Comparison of ENCODE assay signal across 28 cellular contexts in the genomic region with DNA sequence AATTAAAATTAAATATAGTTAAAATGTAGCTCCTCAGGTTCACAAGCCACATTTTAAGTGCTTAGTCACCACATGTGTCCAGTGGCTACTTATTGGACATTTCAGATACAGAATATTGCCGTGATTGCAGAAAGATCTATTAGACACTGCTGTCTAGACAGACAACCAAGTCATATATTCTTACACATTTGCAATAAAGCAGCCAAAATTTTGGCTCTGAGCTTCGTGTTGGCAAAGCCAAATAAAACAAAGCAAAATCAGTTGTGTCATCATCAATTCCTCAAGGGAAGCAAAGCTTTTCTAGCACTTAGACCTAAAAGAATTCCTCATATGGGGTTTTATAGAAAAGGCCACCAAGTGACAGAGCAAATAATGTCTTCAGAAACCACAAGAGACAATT.
DNase-seq lines count a peak whose midpoint lies in the region; ATAC-seq, FAIRE-seq and TF ChIP-seq lines count a peak whose summit lies in the region.
"Had no signal": no experiment of that assay in that cellular context is flagged by ENCODE, and none has a peak within 500 bp of the region (broad histone marks: within the 10 kb centered on the region; RNA-seq: fewer than 3 reads in every experiment).

No MANE protein-coding gene starts in this region.

- H3K27ac ChIP-seq in GM23248 (no peak overlapping the region), astrocyte (ENCODE audit: low read depth, low read length) (no peak overlapping the region), heart right ventricle (no peak overlapping the region), heart left ventricle (no peak overlapping the region)
- H3K27ac ChIP-seq: skin epidermis had no signal

- DNase-seq in GM23248, result peak; percentile 70
- peak; percentile 74 for DNase-seq in astrocyte (ENCODE audit: low read depth)
- peak; percentile 48 for DNase-seq in fibroblast of pulmonary artery (ENCODE audit: low read depth)
- DNase-seq in stromal cell of bone marrow (ENCODE audit: low read depth), result peak; percentile 77
- no peak for DNase-seq in heart right ventricle
- no peak for DNase-seq in heart left ventricle
- DNase-seq: activated CD4-positive, alpha-beta T cell treated with anti-CD3 and anti-CD28 coated beads, Interleukin-2, amount 50 U/mL, for 48 hours; activated CD4-positive, CD25-positive, alpha-beta regulatory T cell treated with anti-CD3 and anti-CD28 coated beads, Interleukin-2, amount 50 U/mL, for 72 hours; activated T-cell treated with anti-CD3 and anti-CD28 coated beads, Interleukin-2, amount 50 U/mL, for 72 hours; DMS79 treated with DMSO at 0.1 percent for 48 hours; hippocampal formation; mucosa of descending colon; natural killer cell; NCI-H1417 treated with DMSO at 0.1 percent for 48 hours; NCI-H2029 treated with DMSO at 0.1 percent for 48 hours; NCI-H526; occipital lobe; SK-N-SH; substantia nigra; trophoblast cell had no signal

- peaks cover 5% of the 10 kb centered on the region for H3K4me1 Mint-ChIP-seq in astrocyte (ENCODE audit: low read depth, unreplicated experiment)
- H3K4me1 Mint-ChIP-seq: brain had no signal

- peaks cover 16% of the 10 kb centered on the region for H3F3A ChIP-seq in GM23248 (ENCODE audit: insufficient read depth)

- intact Hi-C loops in heart right ventricle (cut with DNase I) (loop anchor here in 2 of 10 donors (5.0 to 10.0 kb wide), 2 partner anchors 214 to 304 kb away; partner anchors contain the start of gene BCL6 (in 2 of the 2)), heart left ventricle (cut with DNase I) (no loop called here)

- H4K20me1 ChIP-seq in GM23248 (ENCODE audit: insufficient read depth) (no peaks in the 10 kb centered on the region), astrocyte (ENCODE audit: insufficient read depth, low read length) (no peaks in the 10 kb centered on the region)

- no peaks in the 10 kb centered on the region for H3K27me3 ChIP-seq in GM23248 (replicated peaks; ENCODE audit: insufficient read depth)
- no peaks in the 10 kb centered on the region for H3K27me3 ChIP-seq in astrocyte (ENCODE audit: insufficient read depth, low read length)
- H3K27me3 ChIP-seq in heart right ventricle, result no peaks in the 10 kb centered on the region
- H3K27me3 ChIP-seq in heart left ventricle, result no peaks in the 10 kb centered on the region

- WGBS in GM23248 (ENCODE audit: low coverage in 1 of 2, low lambda C conversion rate in 2 of 2, missing lambda C conversion rate in 2 of 2), 2 experiments, result 29 to 32% methylated on average over 2 of the region's 2 CpGs
- WGBS in heart right ventricle, 2 donors, result 56 to 58% methylated on average over 2 of the region's 2 CpGs
- 57 to 67% (median 62%) methylated on average over 2 of the region's 2 CpGs for WGBS in heart left ventricle, 4 donors

- TF ChIP-seq POLR2A in heart left ventricle (IDR thresholded peaks at IDR 0.05), result no peak

- H3K79me2 ChIP-seq in GM23248 (ENCODE audit: insufficient read depth) (no peaks in the 10 kb centered on the region), astrocyte (ENCODE audit: insufficient read depth, low read length) (no peaks in the 10 kb centered on the region)

- no peaks in the 10 kb centered on the region for H3K36me3 Mint-ChIP-seq in astrocyte (ENCODE audit: low read depth, unreplicated experiment)
- H3K36me3 Mint-ChIP-seq: brain; natural killer cell; stimulated activated memory B cell treated with anti-CD40 and anti-IgM and Interleukin-4, amounts not matched to agents 10 μg/mL and 1 μg/mL and 100 μg/mL, for 72 hours had no signal

- H3K4me3 ChIP-seq in GM23248, result no peak overlapping the region
- H3K4me3 ChIP-seq in astrocyte (ENCODE audit: insufficient read depth, low read depth, low read length), result no peak overlapping the region
- H3K4me3 ChIP-seq in fibroblast of pulmonary artery (replicated peaks; ENCODE audit: low read depth, low read length), result no peak overlapping the region
- H3K4me3 ChIP-seq in heart right ventricle, result no peak overlapping the region
- no peak overlapping the region for H3K4me3 ChIP-seq in heart left ventricle
- H3K4me3 ChIP-seq: mucosa of descending colon, skin epidermis had no signal

- peaks cover 15% of the 10 kb centered on the region for H3K4me1 ChIP-seq in GM23248 (ENCODE audit: insufficient read depth)
- peaks cover 2% of the 10 kb centered on the region for H3K4me1 ChIP-seq in astrocyte (ENCODE audit: insufficient read depth, low read length)
- H3K4me1 ChIP-seq in heart right ventricle, result peaks cover 0 to 75% (median 23%) of the 10 kb centered on the region in 9 donors
- H3K4me1 ChIP-seq in heart left ventricle, result peaks cover 0 to 49% (median 17%) of the 10 kb centered on the region in 12 donors

- no peaks in the 10 kb centered on the region for H3K9me3 ChIP-seq in GM23248 (ENCODE audit: low read depth)
- no peaks in the 10 kb centered on the region for H3K9me3 ChIP-seq in astrocyte (ENCODE audit: insufficient read depth, low read depth, low read length)
- no peaks in the 10 kb centered on the region for H3K9me3 ChIP-seq in heart right ventricle
- no peaks in the 10 kb centered on the region for H3K9me3 ChIP-seq in heart left ventricle
- H3K9me3 ChIP-seq: mucosa of descending colon, SK-N-SH had no signal

- FAIRE-seq in astrocyte (lab: Jason Lieb, UNC), result no peak
- FAIRE-seq: frontal cortex had no signal

- no peaks in the 10 kb centered on the region for H3K9me3 Mint-ChIP-seq in astrocyte (ENCODE audit: unreplicated experiment)
- H3K9me3 Mint-ChIP-seq: activated T-cell treated with anti-CD3 and anti-CD28 coated beads, Interleukin-2, amount 50 U/mL, for 72 hours; brain; CD14-positive monocyte; natural killer cell; stimulated activated memory B cell treated with anti-CD40 and anti-IgM and Interleukin-4, amounts not matched to agents 10 μg/mL and 1 μg/mL and 100 μg/mL, for 72 hours; T-helper 1 cell treated with Interleukin-12 subunit alpha and Interleukin-12 subunit beta and Interleukin-4 antibody, amounts not matched to agents 30 μg/mL and 1 μg/mL, for 36 hours had no signal

- in situ Hi-C loops in GM23248 (cut with MboI), result loop anchor here (25.0 kb wide), 1 partner anchor 199 kb away; no protein-coding TSS in a partner anchor

- H3K4me3 Mint-ChIP-seq in astrocyte (ENCODE audit: unreplicated experiment), result no peak overlapping the region
- H3K4me3 Mint-ChIP-seq: activated T-cell treated with anti-CD3 and anti-CD28 coated beads, Interleukin-2, amount 50 U/mL, for 72 hours; brain; CD14-positive monocyte; natural killer cell; stimulated activated memory B cell treated with anti-CD40 and anti-IgM and Interleukin-4, amounts not matched to agents 10 μg/mL and 1 μg/mL and 100 μg/mL, for 72 hours; T-helper 1 cell treated with Interleukin-12 subunit alpha and Interleukin-12 subunit beta and Interleukin-4 antibody, amounts not matched to agents 30 μg/mL and 1 μg/mL, for 36 hours had no signal

- H3K27me3 Mint-ChIP-seq in astrocyte (ENCODE audit: low read depth, unreplicated experiment), result peaks cover 3% of the 10 kb centered on the region

- H3K9ac ChIP-seq in GM23248, result no peak overlapping the region
- H3K9ac ChIP-seq in astrocyte (ENCODE audit: low read length), result no peak overlapping the region
- H3K9ac ChIP-seq: SK-N-SH had no signal

- H3K4me2 ChIP-seq in GM23248 (ENCODE audit: unreplicated experiment), result no peak overlapping the region
- H3K4me2 ChIP-seq in astrocyte (ENCODE audit: low read length), result no peak overlapping the region
- H3K4me2 ChIP-seq: SK-N-SH had no signal

- TF ChIP-seq CTCF in astrocyte (IDR thresholded peaks at IDR 0.05; ENCODE audit: insufficient read depth, low read depth, low read length) (no peak), fibroblast of pulmonary artery (IDR thresholded peaks at IDR 0.05; ENCODE audit: low read length, missing control alignments) (no peak), heart right ventricle (IDR thresholded peaks at IDR 0.05) (no peak), heart left ventricle (IDR thresholded peaks at IDR 0.05) (no peak)

- H2AFZ ChIP-seq in GM23248, result no peak overlapping the region
- no peak overlapping the region for H2AFZ ChIP-seq in astrocyte (ENCODE audit: low read depth, low read length)

- no peaks in the 10 kb centered on the region for H3K36me3 ChIP-seq in GM23248 (ENCODE audit: low read depth)
- no peaks in the 10 kb centered on the region for H3K36me3 ChIP-seq in astrocyte (ENCODE audit: insufficient read depth, low read length)
- no peaks in the 10 kb centered on the region for H3K36me3 ChIP-seq in heart right ventricle
- no peaks in the 10 kb centered on the region for H3K36me3 ChIP-seq in heart left ventricle

- no peaks in the 10 kb centered on the region for H3K9me2 ChIP-seq in GM23248 (ENCODE audit: insufficient read depth)
- H3K9me2 ChIP-seq: SK-N-SH had no signal

- H3K27ac Mint-ChIP-seq in astrocyte (ENCODE audit: unreplicated experiment), result no peak overlapping the region
- H3K27ac Mint-ChIP-seq: activated T-cell treated with anti-CD3 and anti-CD28 coated beads, Interleukin-2, amount 50 U/mL, for 72 hours; brain; CD14-positive monocyte; natural killer cell; stimulated activated memory B cell treated with anti-CD40 and anti-IgM and Interleukin-4, amounts not matched to agents 10 μg/mL and 1 μg/mL and 100 μg/mL, for 72 hours; T-helper 1 cell treated with Interleukin-12 subunit alpha and Interleukin-12 subunit beta and Interleukin-4 antibody, amounts not matched to agents 30 μg/mL and 1 μg/mL, for 36 hours had no signal

- ATAC-seq in HG03175 (IDR thresholded peaks at IDR 0.05; ENCODE audit: unreplicated experiment) (no peak), heart right ventricle (no peak), heart left ventricle (no peak)
- ATAC-seq: activated T-cell treated with anti-CD3 and anti-CD28 coated beads, Interleukin-2, amount 50 U/mL, for 72 hours; mucosa of descending colon; natural killer cell; Right ventricle myocardium inferior; stimulated activated memory B cell treated with anti-CD40 and anti-IgM and Interleukin-4, amounts not matched to agents 10 μg/mL and 1 μg/mL and 100 μg/mL, for 72 hours had no signal

Comparison
In these comparisons a context has a peak if more than half of its experiments do, and no peak if none do; other contexts are left out.
1. DNase-seq: peak in GM23248 (single experiment), astrocyte (single experiment), fibroblast of pulmonary artery (single experiment) and stromal cell of bone marrow (single experiment); none in heart right ventricle (0 of 2) and heart left ventricle (0 of 5).